ENCODE assay signal across 13 cellular contexts in genomic region chr3:150635076-150635475, GRCh38. TPM values are rescaled to one million over a fixed set of nuclear protein-coding genes. Genes with fewer than 3 reads are reported as not detected.
A peak's percentile ranks its signal among the peaks of the same experiment; 100 is the strongest.
DNase-seq lines count a peak whose midpoint lies in the region; ATAC-seq and TF ChIP-seq lines count a peak whose summit lies in the region.
"Had no signal": no experiment of that assay in that cellular context is flagged by ENCODE, and none has a peak within 500 bp of the region (broad histone marks: within the 10 kb centered on the region; RNA-seq: fewer than 3 reads in every experiment).

No MANE protein-coding gene starts in this region.

- TF ChIP-seq CTCF in WERI-Rb-1 (IDR thresholded peaks at IDR 0.05; ENCODE audit: low read depth, low read length) (no peak), endothelial cell (IDR thresholded peaks at IDR 0.05; ENCODE audit: unreplicated experiment) (no peak)

- no peak overlapping the region for H3K4me3 ChIP-seq in WERI-Rb-1 (ENCODE audit: low read depth, low read length)
- H3K4me3 ChIP-seq: heart left ventricle, SJCRH30 had no signal

- ATAC-seq in activated T-cell treated with anti-CD3 and anti-CD28 coated beads, Interleukin-2, amount 50 U/mL, for 4 hours: peak in 1 of 2 donors; percentile 48
- peak; percentile 57 for ATAC-seq in stimulated activated effector memory CD8-positive, alpha-beta T cell treated with anti-CD3 and anti-CD28 coated beads, Interleukin-12 subunit alpha, Interleukin-12 subunit beta, amount 100 ng/mL, for 72 hours
- no peak for ATAC-seq in GM18867 (IDR thresholded peaks at IDR 0.05; ENCODE audit: unreplicated experiment)
- ATAC-seq in GM18861 (IDR thresholded peaks at IDR 0.05; ENCODE audit: unreplicated experiment): no peak
- ATAC-seq: heart left ventricle, left ventricle myocardium superior had no signal

- H3K27ac ChIP-seq in WERI-Rb-1: peak overlapping the region; percentile 6; the same call in 1 of the 2 replicates
- H3K27ac ChIP-seq: heart left ventricle, SJCRH30 had no signal

- peaks cover 33% of the 10 kb centered on the region for H3K4me1 Mint-ChIP-seq in activated T-cell treated with anti-CD3 and anti-CD28 coated beads, Interleukin-2, amount 50 U/mL, for 4 hours (ENCODE audit: low read depth)
- H3K4me1 Mint-ChIP-seq in endothelial cell (ENCODE audit: unreplicated experiment): peaks cover 14% of the 10 kb centered on the region
- H3K4me1 Mint-ChIP-seq in stimulated activated effector memory CD8-positive, alpha-beta T cell treated with anti-CD3 and anti-CD28 coated beads, Interleukin-12 subunit alpha, Interleukin-12 subunit beta, amount 100 ng/mL, for 72 hours: peaks cover 36% of the 10 kb centered on the region

- H3K9me3 Mint-ChIP-seq in activated T-cell treated with anti-CD3 and anti-CD28 coated beads, Interleukin-2, amount 50 U/mL, for 4 hours: no peaks in the 10 kb centered on the region
- H3K9me3 Mint-ChIP-seq in endothelial cell (ENCODE audit: unreplicated experiment): no peaks in the 10 kb centered on the region
- no peaks in the 10 kb centered on the region for H3K9me3 Mint-ChIP-seq in stimulated activated effector memory CD8-positive, alpha-beta T cell treated with anti-CD3 and anti-CD28 coated beads, Interleukin-12 subunit alpha, Interleukin-12 subunit beta, amount 100 ng/mL, for 72 hours

- H3K4me3 Mint-ChIP-seq in activated T-cell treated with anti-CD3 and anti-CD28 coated beads, Interleukin-2, amount 50 U/mL, for 4 hours: peak overlapping the region; percentile 0
- H3K4me3 Mint-ChIP-seq in endothelial cell (ENCODE audit: unreplicated experiment): no peak overlapping the region
- H3K4me3 Mint-ChIP-seq in stimulated activated effector memory CD8-positive, alpha-beta T cell treated with anti-CD3 and anti-CD28 coated beads, Interleukin-12 subunit alpha, Interleukin-12 subunit beta, amount 100 ng/mL, for 72 hours: peak overlapping the region; percentile 53

- peak overlapping the region; percentile 61 for H3K27ac Mint-ChIP-seq in endothelial cell (ENCODE audit: unreplicated experiment)
- H3K27ac Mint-ChIP-seq in stimulated activated effector memory CD8-positive, alpha-beta T cell treated with anti-CD3 and anti-CD28 coated beads, Interleukin-12 subunit alpha, Interleukin-12 subunit beta, amount 100 ng/mL, for 72 hours: peak overlapping the region; percentile 93

- H3K27me3 Mint-ChIP-seq in activated T-cell treated with anti-CD3 and anti-CD28 coated beads, Interleukin-2, amount 50 U/mL, for 4 hours (ENCODE audit: low read depth): no peaks in the 10 kb centered on the region
- peaks cover 2% of the 10 kb centered on the region for H3K27me3 Mint-ChIP-seq in endothelial cell (ENCODE audit: unreplicated experiment)

- H3K36me3 ChIP-seq in WERI-Rb-1: no peaks in the 10 kb centered on the region

- H3K36me3 Mint-ChIP-seq in activated T-cell treated with anti-CD3 and anti-CD28 coated beads, Interleukin-2, amount 50 U/mL, for 4 hours (ENCODE audit: insufficient read depth): peaks cover 3% of the 10 kb centered on the region
- no peaks in the 10 kb centered on the region for H3K36me3 Mint-ChIP-seq in endothelial cell (ENCODE audit: low read depth, unreplicated experiment)
- H3K36me3 Mint-ChIP-seq in stimulated activated effector memory CD8-positive, alpha-beta T cell treated with anti-CD3 and anti-CD28 coated beads, Interleukin-12 subunit alpha, Interleukin-12 subunit beta, amount 100 ng/mL, for 72 hours: peaks cover 36% of the 10 kb centered on the region

- no peaks in the 10 kb centered on the region for H3K9me3 ChIP-seq in WERI-Rb-1 (ENCODE audit: severe bottlenecking)
- H3K9me3 ChIP-seq: heart left ventricle, SJCRH30 had no signal

- no peak for DNase-seq in activated T-cell treated with anti-CD3 and anti-CD28 coated beads, Interleukin-2, amount 50 U/mL, for 4 hours
- no peak for DNase-seq in activated T-cell treated with anti-CD3 and anti-CD28 coated beads, Interleukin-2, amount 50 U/mL, for 48 hours
- DNase-seq in WERI-Rb-1 (peak; percentile 70), endothelial cell (ENCODE audit: low spot score) (no peak), iPS-NIHi11 (ENCODE audit: low spot score) (no peak)
- no peak for DNase-seq in stimulated activated effector memory CD8-positive, alpha-beta T cell treated with anti-CD3 and anti-CD28 coated beads, Interleukin-12 subunit alpha, Interleukin-12 subunit beta, amount 100 ng/mL, for 72 hours (ENCODE audit: low spot score in 2 of 2)
- DNase-seq: DMS153, heart left ventricle, left ventricle myocardium superior, NCI-H1694, SJCRH30 had no signal

- H3K27me3 ChIP-seq in WERI-Rb-1 (ENCODE audit: insufficient read depth, low read depth, severe bottlenecking): no peaks in the 10 kb centered on the region
- H3K27me3 ChIP-seq: heart left ventricle, SJCRH30 had no signal

RNA-seq across cellular contexts. Expression of gene SELENOT, which starts 32.0 kb away (rescaled TPM):
- 100 to 1,000 TPM; 158 to 164 (median 162) TPM for total RNA-seq in activated T-cell treated with anti-CD3 and anti-CD28 coated beads, Interleukin-2, amount 50 U/mL, for 4 hours
- total RNA-seq in endothelial cell (ENCODE audit: unreplicated experiment): 73.6 TPM
